ENCODE assay signal across 14 cellular contexts in the genomic region with DNA sequence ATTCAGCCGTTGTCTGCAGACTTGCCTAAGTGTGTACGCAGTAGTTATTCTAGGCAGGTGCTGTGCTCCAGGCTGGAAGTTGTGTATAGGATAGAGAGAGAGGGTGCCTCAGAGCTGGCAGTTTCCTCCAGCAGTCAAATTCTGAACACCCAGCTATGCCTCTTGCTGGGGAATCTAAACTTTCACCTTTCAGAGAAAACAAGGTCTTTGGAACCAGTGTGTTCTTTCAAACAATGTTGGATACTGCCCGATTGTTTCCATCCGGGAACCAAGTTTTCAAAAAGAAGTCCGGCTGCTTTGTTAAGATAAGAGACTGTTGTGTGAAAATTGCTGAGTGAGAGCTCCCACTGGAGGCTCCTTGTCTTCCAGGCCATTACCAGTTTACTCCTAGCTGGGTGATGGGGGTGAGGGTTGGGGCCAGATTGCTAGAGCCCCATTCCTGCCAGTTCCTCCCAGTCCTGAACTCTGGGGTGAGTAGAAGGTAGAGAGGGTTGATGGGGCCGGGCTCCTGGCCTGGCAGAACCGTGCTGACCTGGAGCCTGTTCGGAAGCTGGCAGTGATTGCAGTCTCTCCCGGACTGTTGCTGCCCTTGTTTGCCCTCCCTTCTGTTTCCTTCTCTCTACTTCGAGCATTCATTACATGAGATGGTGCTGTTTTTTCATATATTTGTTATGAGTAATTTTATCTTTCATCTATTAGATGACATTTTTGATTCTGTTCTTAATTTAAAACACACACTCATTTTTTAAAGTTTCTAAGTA.
DNase-seq lines count a peak whose midpoint lies in the region; ATAC-seq and TF ChIP-seq lines count a peak whose summit lies in the region.
"Had no signal": no experiment of that assay in that cellular context is flagged by ENCODE, and none has a peak within 500 bp of the region (broad histone marks: within the 10 kb centered on the region; RNA-seq: fewer than 3 reads in every experiment).

No MANE protein-coding gene starts in this region.

- H3K9me3 ChIP-seq in gastroesophageal sphincter = no peaks in the 10 kb centered on the region
- H3K9me3 ChIP-seq in muscle layer of duodenum (ENCODE audit: control insufficient read depth in 1 of 2, low read length in 2 of 2) = no peaks in the 10 kb centered on the region

- WGBS in gastroesophageal sphincter (ENCODE audit: low coverage in 1 of 2), 2 donors = 32 to 38% methylated on average over 7 to 10 of the region's 10 CpGs

- CTCF ChIA-PET in Calu3 (lab: Charles Lee) = no interaction called here

- H3K36me3 Mint-ChIP-seq in type B pancreatic cell (peaks cover 12% of the 10 kb centered on the region), CD14-positive monocyte (no peaks in the 10 kb centered on the region), Calu3 (ENCODE audit: insufficient read depth, unreplicated experiment) (peaks cover 20% of the 10 kb centered on the region)
- H3K36me3 Mint-ChIP-seq: naive thymus-derived CD8-positive, alpha-beta T cell had no signal

- H3K27ac ChIP-seq in gastroesophageal sphincter (peak overlapping the region in 3 of 4 donors; percentile 40 to 73 (median 65)), muscle layer of duodenum (ENCODE audit: low read length) (peak overlapping the region; percentile 7)

- H3K9me3 Mint-ChIP-seq in type B pancreatic cell = no peaks in the 10 kb centered on the region
- H3K9me3 Mint-ChIP-seq in CD14-positive monocyte = peaks cover 0 to 4% (median 1%) of the 10 kb centered on the region in 7 donors
- H3K9me3 Mint-ChIP-seq in Calu3 (ENCODE audit: low read depth, unreplicated experiment) = no peaks in the 10 kb centered on the region
- H3K9me3 Mint-ChIP-seq: stimulated activated naive CD8-positive, alpha-beta T cell treated with anti-CD3 and anti-CD28 coated beads, Interleukin-15, amount 100 ng/mL, for 72 hours had no signal

- no peak for TF ChIP-seq EP300 in gastroesophageal sphincter (IDR thresholded peaks at IDR 0.05)

- H3K4me3 Mint-ChIP-seq in type B pancreatic cell = no peak overlapping the region
- no peak overlapping the region for H3K4me3 Mint-ChIP-seq in CD14-positive monocyte
- no peak overlapping the region for H3K4me3 Mint-ChIP-seq in Calu3 (ENCODE audit: low read depth, unreplicated experiment)
- H3K4me3 Mint-ChIP-seq: naive thymus-derived CD8-positive, alpha-beta T cell; stimulated activated naive CD8-positive, alpha-beta T cell treated with anti-CD3 and anti-CD28 coated beads, Interleukin-15, amount 100 ng/mL, for 72 hours had no signal

- intact Hi-C loops in CD14-positive monocyte (cut with micrococcal nuclease) = no loop called here
- intact Hi-C loops in Calu3 (cut with micrococcal nuclease; ENCODE audit: unreplicated experiment) = loop anchor here (5.0 kb wide), 1 partner anchor 63 kb away; no protein-coding TSS in a partner anchor

- H3K27ac Mint-ChIP-seq in type B pancreatic cell (peak overlapping the region; percentile 46), CD14-positive monocyte (no peak overlapping the region), Calu3 (ENCODE audit: unreplicated experiment) (no peak overlapping the region)
- H3K27ac Mint-ChIP-seq: naive thymus-derived CD8-positive, alpha-beta T cell; stimulated activated naive CD8-positive, alpha-beta T cell treated with anti-CD3 and anti-CD28 coated beads, Interleukin-15, amount 100 ng/mL, for 72 hours had no signal

- DNase-seq in NCI-H1092 treated with DMSO at 0.1 percent for 48 hours (lab: John Stamatoyannopoulos, UW) (peak; percentile 38), NCI-H1092 (lab: John Stamatoyannopoulos, UW) (no peak), type B pancreatic cell (ENCODE audit: extremely low spot score, unreplicated experiment) (no peak), CD14-positive monocyte (ENCODE audit: low spot score) (no peak), Calu3 (no peak)
- DNase-seq: KBM-7; naive thymus-derived CD8-positive, alpha-beta T cell; NCI-H2227 treated with DMSO at 0.1 percent for 48 hours; stimulated activated CD4-positive, alpha-beta T cell treated with anti-CD3 and anti-CD28 coated beads, Interleukin-4, amount 100 ng/mL, for 24 hours; stimulated activated naive CD8-positive, alpha-beta T cell treated with anti-CD3 and anti-CD28 coated beads, Interleukin-15, amount 100 ng/mL, for 72 hours had no signal

- TF ChIP-seq CTCF in gastroesophageal sphincter (IDR thresholded peaks at IDR 0.05) = peak in 1 of 4 experiments; percentile 22
- TF ChIP-seq CTCF in type B pancreatic cell (conservative IDR thresholded peaks at IDR 0.05) = no peak
- TF ChIP-seq CTCF in CD14-positive monocyte (IDR thresholded peaks at IDR 0.05) = no peak
- no peak for TF ChIP-seq CTCF in Calu3 (IDR thresholded peaks at IDR 0.05; ENCODE audit: unreplicated experiment)

- H3K36me3 ChIP-seq in gastroesophageal sphincter (no peaks in the 10 kb centered on the region), muscle layer of duodenum (ENCODE audit: control insufficient read depth in 1 of 2, insufficient read depth in 2 of 2, low read length in 2 of 2) (no peaks in the 10 kb centered on the region)

- ATAC-seq in gastroesophageal sphincter (peak; percentile 35), GM18870 (IDR thresholded peaks at IDR 0.05; ENCODE audit: unreplicated experiment) (no peak)
- ATAC-seq: GM12878; naive thymus-derived CD8-positive, alpha-beta T cell; stimulated activated naive CD8-positive, alpha-beta T cell treated with anti-CD3 and anti-CD28 coated beads, Interleukin-15, amount 100 ng/mL, for 72 hours had no signal

- H3K4me1 ChIP-seq in gastroesophageal sphincter (peaks cover 0 to 51% (median 0%) of the 10 kb centered on the region in 3 donors), muscle layer of duodenum (ENCODE audit: control insufficient read depth in 1 of 2, insufficient read depth in 2 of 2, low read length in 2 of 2) (peaks cover 0 to 16% of the 10 kb centered on the region in 2 donors)

- no peaks in the 10 kb centered on the region for H3K27me3 Mint-ChIP-seq in type B pancreatic cell
- peaks cover 31 to 41% (median 34%) of the 10 kb centered on the region in 3 donors for H3K27me3 Mint-ChIP-seq in CD14-positive monocyte (ENCODE audit: low read depth in 3 of 3)
- no peaks in the 10 kb centered on the region for H3K27me3 Mint-ChIP-seq in Calu3 (ENCODE audit: unreplicated experiment)

- H3K4me1 Mint-ChIP-seq in type B pancreatic cell (ENCODE audit: unreplicated experiment) (peaks cover 56% of the 10 kb centered on the region), CD14-positive monocyte (no peaks in the 10 kb centered on the region), Calu3 (ENCODE audit: low read depth, unreplicated experiment) (peaks cover 35% of the 10 kb centered on the region)

- no peak for TF ChIP-seq POLR2A in gastroesophageal sphincter (IDR thresholded peaks at IDR 0.05)

- H3K27me3 ChIP-seq in gastroesophageal sphincter = no peaks in the 10 kb centered on the region
- no peaks in the 10 kb centered on the region for H3K27me3 ChIP-seq in muscle layer of duodenum (ENCODE audit: low read depth, low read length)

- no TSS peak for BruUV-seq in Calu3 (replicated peaks; lab: Mats Ljungman, UMichigan)

- no peak overlapping the region for H3K4me3 ChIP-seq in gastroesophageal sphincter
- H3K4me3 ChIP-seq in muscle layer of duodenum (ENCODE audit: low read depth in 1 of 2, low read length in 2 of 2) = peak overlapping the region in 1 of 2 donors; percentile 11
- H3K4me3 ChIP-seq: GM12878 had no signal
